ENCODE assay signal across 9 cellular contexts in genomic region chr17:66900126-66901010, GRCh38.
A peak's percentile ranks its signal among the peaks of the same experiment; 100 is the strongest.
DNase-seq lines count a peak whose midpoint lies in the region; ATAC-seq and TF ChIP-seq lines count a peak whose summit lies in the region.
"Had no signal": no experiment of that assay in that cellular context is flagged by ENCODE, and none has a peak within 500 bp of the region (broad histone marks: within the 10 kb centered on the region; RNA-seq: fewer than 3 reads in every experiment).

No MANE protein-coding gene starts in this region.

- intact Hi-C loops in Caco-2 (cut with micrococcal nuclease; ENCODE audit: unreplicated experiment), result loop anchor here (1.0 kb wide), 2 partner anchors 59 to 185 kb away; no protein-coding TSS in a partner anchor

- TF ChIP-seq POLR2A in gastroesophageal sphincter (IDR thresholded peaks at IDR 0.05), result no peak

- H3K36me3 ChIP-seq in Caco-2 (ENCODE audit: control insufficient read depth, insufficient read depth, low read length) (no peaks in the 10 kb centered on the region), gastroesophageal sphincter (no peaks in the 10 kb centered on the region)

- DNase-seq in Caco-2, result peak in 1 of 2 experiments; percentile 13
- peak; percentile 19 for DNase-seq in KBM-7
- DNase-seq in astrocyte of the hippocampus (ENCODE audit: low read depth, low spot score), result peak; percentile 17
- DNase-seq in mesothelial cell of epicardium (ENCODE audit: low spot score in 2 of 2, unreplicated experiment in 2 of 2), result no peak
- no peak for DNase-seq in substantia nigra (lab: John Stamatoyannopoulos, UW)
- DNase-seq in NCI-H146 treated with DMSO at 0.1 percent for 48 hours (lab: John Stamatoyannopoulos, UW; ENCODE audit: unreplicated experiment), result no peak
- DNase-seq: activated CD4-positive, alpha-beta T cell treated with anti-CD3 and anti-CD28 coated beads for 4 hours had no signal

- H3K4me1 Mint-ChIP-seq in Caco-2 (ENCODE audit: low read depth, unreplicated experiment) (no peaks in the 10 kb centered on the region), mesothelial cell of epicardium (peaks cover 28% of the 10 kb centered on the region)

- H3K4me3 Mint-ChIP-seq in Caco-2 (ENCODE audit: unreplicated experiment) (no peak overlapping the region), mesothelial cell of epicardium (no peak overlapping the region)

- BruUV-seq in Caco-2 (replicated peaks; lab: Mats Ljungman, UMichigan), result no TSS peak

- H3K36me3 Mint-ChIP-seq in Caco-2 (ENCODE audit: insufficient read depth, unreplicated experiment), result no peaks in the 10 kb centered on the region
- no peaks in the 10 kb centered on the region for H3K36me3 Mint-ChIP-seq in mesothelial cell of epicardium

- in situ Hi-C loops in KBM-7 (cut with MboI; ENCODE audit: low pct_unique_long_range_greater_than_20kb, low sequenced_read_pairs), result no loop called here

- ATAC-seq in gastroesophageal sphincter (no peak), HG03565 (IDR thresholded peaks at IDR 0.05; ENCODE audit: unreplicated experiment) (no peak)

- H3K27me3 Mint-ChIP-seq in Caco-2 (ENCODE audit: insufficient read depth, unreplicated experiment), result peaks cover 2% of the 10 kb centered on the region
- H3K27me3 Mint-ChIP-seq in mesothelial cell of epicardium (ENCODE audit: low read depth), result peaks cover 4% of the 10 kb centered on the region

- TF ChIP-seq CTCF in Caco-2 (IDR thresholded peaks at IDR 0.05; ENCODE audit: insufficient read depth in 1 of 2, low read depth in 1 of 2, low read length in 1 of 2, severe bottlenecking in 1 of 2, unreplicated experiment in 1 of 2) (peak; percentile 31 to 49), mesothelial cell of epicardium (IDR thresholded peaks at IDR 0.05; ENCODE audit: unreplicated experiment) (no peak), gastroesophageal sphincter (IDR thresholded peaks at IDR 0.05) (no peak)

- H3K27me3 ChIP-seq in Caco-2 (replicated peaks; ENCODE audit: control insufficient read depth, insufficient read depth, low read length), result no peaks in the 10 kb centered on the region
- H3K27me3 ChIP-seq in gastroesophageal sphincter, result peaks cover 26% of the 10 kb centered on the region

- H3K9me3 ChIP-seq in Caco-2 (no peaks in the 10 kb centered on the region), gastroesophageal sphincter (no peaks in the 10 kb centered on the region)

- CTCF ChIA-PET in Caco-2 (lab: Charles Lee), result interaction anchor here (0.6 to 1.2 kb wide), 5 partner anchors 11 to 604 kb away, joined by 3 to 4 read pairs (median 3); no protein-coding TSS in a partner anchor

- TF ChIP-seq EP300 in gastroesophageal sphincter (IDR thresholded peaks at IDR 0.05), result no peak

- 59 to 73% methylated on average over 8 to 9 of the region's 9 CpGs for WGBS in gastroesophageal sphincter (ENCODE audit: low coverage in 1 of 2), 2 donors

- POLR2A ChIA-PET in Caco-2 (lab: Charles Lee), result no interaction called here

- H3K4me1 ChIP-seq in Caco-2 (no peaks in the 10 kb centered on the region), gastroesophageal sphincter (peaks cover 0 to 7% (median 4%) of the 10 kb centered on the region in 3 donors)

- H3K9me3 Mint-ChIP-seq in Caco-2 (ENCODE audit: unreplicated experiment), result no peaks in the 10 kb centered on the region
- no peaks in the 10 kb centered on the region for H3K9me3 Mint-ChIP-seq in mesothelial cell of epicardium

- H3K27ac ChIP-seq in substantia nigra (ENCODE audit: low read depth, low read length, poor library complexity, severe bottlenecking) (no peak overlapping the region), gastroesophageal sphincter (no peak overlapping the region)

- H3K27ac Mint-ChIP-seq in Caco-2 (ENCODE audit: unreplicated experiment) (no peak overlapping the region), mesothelial cell of epicardium (peak overlapping the region; percentile 21)

- H3K4me3 ChIP-seq in Caco-2 (ENCODE audit: low read depth, low read length), result no peak overlapping the region
- no peak overlapping the region for H3K4me3 ChIP-seq in gastroesophageal sphincter

Comparison
In these comparisons a context has a peak if more than half of its experiments do, and no peak if none do; other contexts are left out.
1. DNase-seq: peak in KBM-7 (single experiment) and astrocyte of the hippocampus (single experiment); none in mesothelial cell of epicardium (0 of 2), substantia nigra (0 of 49) and NCI-H146 treated with DMSO at 0.1 percent for 48 hours (single experiment).
2. CTCF ChIP-seq: peak in Caco-2 (2 of 2); none in mesothelial cell of epicardium (single experiment) and gastroesophageal sphincter (0 of 4).